32 cellular contexts compared by ENCODE assay signal in genomic region chr17:66992911-66993310, GRCh38. TPM values are rescaled to one million over a fixed set of nuclear protein-coding genes. Genes with fewer than 3 reads are reported as not detected.
"Had no signal": no experiment of that assay in that cellular context is flagged by ENCODE, and none has a peak within 500 bp of the region (broad histone marks: within the 10 kb centered on the region; RNA-seq: fewer than 3 reads in every experiment).

No MANE protein-coding gene starts in this region.

- H3K36me3 ChIP-seq: stomach, suprapubic skin, thoracic aorta, thyroid gland, tibial artery, tibial nerve, transverse colon, upper lobe of left lung, upper lobe of right lung, uterus, vagina had no signal

- H3K4me1 ChIP-seq: stomach, suprapubic skin, testis, thyroid gland, tibial artery, tibial nerve, transverse colon, upper lobe of left lung, upper lobe of right lung, uterus, vagina had no signal

- H3K27me3 Mint-ChIP-seq: type B pancreatic cell had no signal

- H3K4me3 ChIP-seq: stomach, suprapubic skin, testis, thoracic aorta, thyroid gland, tibial artery, tibial nerve, transverse colon, upper lobe of left lung, upper lobe of right lung, uterus, vagina had no signal

- ATAC-seq: stimulated activated effector memory CD8-positive, alpha-beta T cell treated with anti-CD3 and anti-CD28 coated beads, Interleukin-12 subunit alpha, Interleukin-12 subunit beta, amount 100 ng/mL, for 72 hours; stimulated activated memory B cell treated with anti-CD40 and anti-IgM and Interleukin-4, amounts not matched to agents 10 μg/mL and 1 μg/mL and 100 μg/mL, for 72 hours; stimulated activated naive B cell treated with anti-CD40 and anti-IgM and Interleukin-4, amounts not matched to agents 10 μg/mL and 1 μg/mL and 100 μg/mL, for 72 hours; stimulated activated naive CD8-positive, alpha-beta T cell treated with anti-CD3 and anti-CD28 coated beads, Interleukin-15, amount 100 ng/mL, for 72 hours; stimulated activated naive CD8-positive, alpha-beta T cell treated with anti-CD3 and anti-CD28 coated beads, Interleukin-15, Interleukin-2, amounts not matched to agents 100 U/mL and 50 U/mL, for 24 hours; upper lobe of right lung had no signal

- H3K9me3 ChIP-seq: stomach, suprapubic skin, testis, thoracic aorta, thyroid gland, tibial artery, tibial nerve, transverse colon, upper lobe of left lung, upper lobe of right lung, uterus, vagina had no signal

- H3K27ac ChIP-seq: stomach, suprapubic skin, testis, thoracic aorta, thyroid gland, tibial artery, tibial nerve, transverse colon, upper lobe of left lung, upper lobe of right lung, uterus, vagina had no signal

- H3K36me3 Mint-ChIP-seq: stimulated activated effector memory CD8-positive, alpha-beta T cell treated with anti-CD3 and anti-CD28 coated beads, Interleukin-12 subunit alpha, Interleukin-12 subunit beta, amount 100 ng/mL, for 72 hours; stimulated activated memory B cell treated with anti-CD40 and anti-IgM and Interleukin-4, amounts not matched to agents 10 μg/mL and 1 μg/mL and 100 μg/mL, for 72 hours; stimulated activated naive B cell treated with anti-CD40 and anti-IgM and Interleukin-4, amounts not matched to agents 10 μg/mL and 1 μg/mL and 100 μg/mL, for 72 hours had no signal

- H3K4me3 Mint-ChIP-seq: stimulated activated effector memory CD8-positive, alpha-beta T cell treated with anti-CD3 and anti-CD28 coated beads, Interleukin-12 subunit alpha, Interleukin-12 subunit beta, amount 100 ng/mL, for 72 hours; stimulated activated memory B cell treated with anti-CD40 and anti-IgM and Interleukin-4, amounts not matched to agents 10 μg/mL and 1 μg/mL and 100 μg/mL, for 72 hours; stimulated activated naive B cell treated with anti-CD40 and anti-IgM and Interleukin-4, amounts not matched to agents 10 μg/mL and 1 μg/mL and 100 μg/mL, for 72 hours; stimulated activated naive CD8-positive, alpha-beta T cell treated with anti-CD3 and anti-CD28 coated beads, Interleukin-15, amount 100 ng/mL, for 72 hours; stimulated activated naive CD8-positive, alpha-beta T cell treated with anti-CD3 and anti-CD28 coated beads, Interleukin-15, Interleukin-2, amounts not matched to agents 100 ng/mL and 50 ng/mL, for 24 hours; type B pancreatic cell had no signal

- H3K27me3 ChIP-seq: testis, thyroid gland, upper lobe of left lung, upper lobe of right lung, uterus, vagina had no signal

- DNase-seq: stimulated activated CD4-positive, alpha-beta T cell treated with anti-CD3 and anti-CD28 coated beads, Interleukin-2, amount 100 ng/mL, for 48 hours; stimulated activated CD4-positive, alpha-beta T cell treated with anti-CD3 and anti-CD28 coated beads, Interleukin-4, amount 100 ng/mL, for 1 hour; stimulated activated CD4-positive, alpha-beta T cell treated with anti-CD3 and anti-CD28 coated beads, Interleukin-4, amount 100 ng/mL, for 24 hours; stimulated activated CD4-positive, alpha-beta T cell treated with anti-CD3 and anti-CD28 coated beads, Interleukin-4, amount 100 ng/mL, for 4 hours; stimulated activated CD8-positive, alpha-beta memory T cell treated with anti-CD3 and anti-CD28 coated beads, Interleukin-4, amount 100 ng/mL, for 48 hours; stimulated activated naive B cell treated with anti-CD40 and anti-IgM and Interleukin-4, amounts not matched to agents 10 μg/mL and 1 μg/mL and 100 μg/mL, for 72 hours; stimulated activated naive CD4-positive, alpha-beta T cell; stimulated activated naive CD4-positive, alpha-beta T cell treated with Interleukin-2 at 50 U/mL for 16 hours; stimulated activated naive CD8-positive, alpha-beta T cell treated with anti-CD3 and anti-CD28 coated beads, Interleukin-15, amount 100 ng/mL, for 72 hours; stimulated activated naive CD8-positive, alpha-beta T cell treated with anti-CD3 and anti-CD28 coated beads, Interleukin-15, Interleukin-2, amounts not matched to agents 100 U/mL and 50 U/mL, for 24 hours; stomach; substantia nigra; testis; thyroid gland; tibial artery; transverse colon; trophoblast cell; upper lobe of left lung; upper lobe of right lung; uterus had no signal

- H3K27ac Mint-ChIP-seq: stimulated activated effector memory CD8-positive, alpha-beta T cell treated with anti-CD3 and anti-CD28 coated beads, Interleukin-12 subunit alpha, Interleukin-12 subunit beta, amount 100 ng/mL, for 72 hours; stimulated activated memory B cell treated with anti-CD40 and anti-IgM and Interleukin-4, amounts not matched to agents 10 μg/mL and 1 μg/mL and 100 μg/mL, for 72 hours; stimulated activated naive B cell treated with anti-CD40 and anti-IgM and Interleukin-4, amounts not matched to agents 10 μg/mL and 1 μg/mL and 100 μg/mL, for 72 hours; stimulated activated naive CD8-positive, alpha-beta T cell treated with anti-CD3 and anti-CD28 coated beads, Interleukin-15, amount 100 ng/mL, for 72 hours; stimulated activated naive CD8-positive, alpha-beta T cell treated with anti-CD3 and anti-CD28 coated beads, Interleukin-15, Interleukin-2, amounts not matched to agents 100 ng/mL and 50 ng/mL, for 24 hours; type B pancreatic cell had no signal

- H3K4me1 Mint-ChIP-seq: stimulated activated effector memory CD8-positive, alpha-beta T cell treated with anti-CD3 and anti-CD28 coated beads, Interleukin-12 subunit alpha, Interleukin-12 subunit beta, amount 100 ng/mL, for 72 hours; stimulated activated memory B cell treated with anti-CD40 and anti-IgM and Interleukin-4, amounts not matched to agents 10 μg/mL and 1 μg/mL and 100 μg/mL, for 72 hours; stimulated activated naive B cell treated with anti-CD40 and anti-IgM and Interleukin-4, amounts not matched to agents 10 μg/mL and 1 μg/mL and 100 μg/mL, for 72 hours; stimulated activated naive CD8-positive, alpha-beta T cell treated with anti-CD3 and anti-CD28 coated beads, Interleukin-15, amount 100 ng/mL, for 72 hours had no signal

- FAIRE-seq: urothelium cell line had no signal

- H3K9me3 Mint-ChIP-seq: stimulated activated effector memory CD8-positive, alpha-beta T cell treated with anti-CD3 and anti-CD28 coated beads, Interleukin-12 subunit alpha, Interleukin-12 subunit beta, amount 100 ng/mL, for 72 hours; stimulated activated memory B cell treated with anti-CD40 and anti-IgM and Interleukin-4, amounts not matched to agents 10 μg/mL and 1 μg/mL and 100 μg/mL, for 72 hours; stimulated activated naive CD8-positive, alpha-beta T cell treated with anti-CD3 and anti-CD28 coated beads, Interleukin-15, amount 100 ng/mL, for 72 hours; stimulated activated naive CD8-positive, alpha-beta T cell treated with anti-CD3 and anti-CD28 coated beads, Interleukin-15, Interleukin-2, amounts not matched to agents 100 ng/mL and 50 ng/mL, for 24 hours; type B pancreatic cell had no signal

RNA-seq across cellular contexts. Expression of gene CACNG4, which starts 28.4 kb away (rescaled TPM):
- total RNA-seq: subcutaneous adipose tissue, thoracic aorta had no signal

RNA-seq across cellular contexts. Expression of gene CACNG1, which starts 51.4 kb away (rescaled TPM):
- total RNA-seq: stomach, subcutaneous adipose tissue, suprapubic skin, testis, thoracic aorta, thyroid gland, tibial nerve, transverse colon, upper lobe of right lung, ureter, uterus, vagina had no signal
- polyA plus RNA-seq: stomach, urinary bladder had no signal
